In genomic region chr16:47026492-47026891, GRCh38 we compare ENCODE assay signal across 19 cellular contexts. TPM values are rescaled to one million over a fixed set of nuclear protein-coding genes. Genes with fewer than 3 reads are reported as not detected.
DNase-seq lines count a peak whose midpoint lies in the region; ATAC-seq, FAIRE-seq and TF ChIP-seq lines count a peak whose summit lies in the region.
"Had no signal": no experiment of that assay in that cellular context is flagged by ENCODE, and none has a peak within 500 bp of the region (broad histone marks: within the 10 kb centered on the region; RNA-seq: fewer than 3 reads in every experiment).

No MANE protein-coding gene starts in this region.

- H3K4me3 ChIP-seq in MM.1S (ENCODE audit: low read length) (no peak overlapping the region), K562 (no peak overlapping the region), mesendoderm (ENCODE audit: low read length) (no peak overlapping the region)
- H3K4me3 ChIP-seq: A549 had no signal

- H2AK5ac ChIP-seq in mesendoderm (ENCODE audit: low read length), result no peak overlapping the region

- no peak overlapping the region for H3K56ac ChIP-seq in mesendoderm (ENCODE audit: low read length)

- H3K27ac ChIP-seq in MM.1S (ENCODE audit: low read length) (no peak overlapping the region), K562 (ENCODE audit: extremely low read depth, low read depth, low read length) (no peak overlapping the region), mesendoderm (ENCODE audit: low read depth, low read length) (no peak overlapping the region)
- H3K27ac ChIP-seq: A549, C4-2B had no signal

- peak; percentile 46 for ATAC-seq in K562
- ATAC-seq: CD8-positive, alpha-beta T cell; HCT116 had no signal

- CTCF ChIA-PET in K562 (lab: Yijun Ruan, JAX; ENCODE audit: low intra/inter-chr PET ratio), result no interaction called here

- H3K9ac ChIP-seq in MM.1S (ENCODE audit: low read length), result no peak overlapping the region
- no peak overlapping the region for H3K9ac ChIP-seq in K562 (ENCODE audit: insufficient read depth in 1 of 2, low read depth in 2 of 2, low read length in 2 of 2)
- no peak overlapping the region for H3K9ac ChIP-seq in mesendoderm (ENCODE audit: low read length)

- no TSS peak for BruUV-seq in K562 (replicated peaks; lab: Mats Ljungman, UMichigan)

- TF ChIP-seq CTCF in MM.1S (IDR thresholded peaks at IDR 0.05; ENCODE audit: low read length) (no peak), K562 (IDR thresholded peaks at IDR 0.05 in 2 of 3, conservative IDR thresholded peaks at IDR 0.05 in 1 of 3; ENCODE audit: insufficient read depth in 2 of 3, low read depth in 1 of 3, low read length in 3 of 3) (no peak)

- FAIRE-seq in K562 (lab: Jason Lieb, UNC), result peak; percentile 70
- FAIRE-seq: A549, D721Med, GM12892 had no signal

- H3K9me3 ChIP-seq in MM.1S (replicated peaks; ENCODE audit: insufficient read depth, low read length), result no peaks in the 10 kb centered on the region
- no peaks in the 10 kb centered on the region for H3K9me3 ChIP-seq in K562 (replicated peaks; ENCODE audit: control insufficient read depth, insufficient read depth, low read depth, low read length)
- H3K9me3 ChIP-seq: A549, BE2C had no signal

- TF ChIP-seq POLR2A in K562 (conservative IDR thresholded peaks at IDR 0.05), result no peak

- no peaks in the 10 kb centered on the region for H3K9me1 ChIP-seq in K562 (ENCODE audit: control insufficient read depth, insufficient read depth, low read length)

- H2BK15ac ChIP-seq in mesendoderm (replicated peaks; ENCODE audit: low read depth), result no peak overlapping the region

- H2BK5ac ChIP-seq in mesendoderm (ENCODE audit: low read length), result no peak overlapping the region

- no peaks in the 10 kb centered on the region for H3K27me3 ChIP-seq in MM.1S (replicated peaks; ENCODE audit: insufficient read depth, low read length)
- peaks cover 12 to 32% of the 10 kb centered on the region in 2 experiments; a peak in 4 of 5 replicates for H3K27me3 ChIP-seq in K562 (ENCODE audit: control insufficient read depth in 2 of 2, insufficient read depth in 2 of 2, low read length in 2 of 2)
- no peaks in the 10 kb centered on the region for H3K27me3 ChIP-seq in mesendoderm (ENCODE audit: insufficient read depth, low read length, poor library complexity)
- H3K27me3 ChIP-seq: BE2C had no signal

- H4K5ac ChIP-seq in mesendoderm (ENCODE audit: low read length), result no peak overlapping the region

- no peak overlapping the region for H3K23ac ChIP-seq in mesendoderm (ENCODE audit: low read length)

- H3K4me1 ChIP-seq in MM.1S (ENCODE audit: low read length) (0 out of 2 replicates have a peak, but pooled peaks cover 3% of the 10 kb centered on the region), K562 (replicated peaks in 1 of 2; ENCODE audit: control insufficient read depth in 2 of 2, insufficient read depth in 2 of 2, low read length in 2 of 2) (no peaks in the 10 kb centered on the region), mesendoderm (ENCODE audit: control insufficient read depth, low read depth, low read length) (no peaks in the 10 kb centered on the region)
- H3K4me1 ChIP-seq: A549, BE2C had no signal

- DNase-seq in MM.1S (peak; percentile 55), K562 (ENCODE audit: extremely low read depth in 1 of 4, low spot score in 3 of 4) (no peak), mesendoderm (peak; percentile 14), NOMO-1 treated with DMSO at 0.1 percent for 48 hours (lab: John Stamatoyannopoulos, UW; ENCODE audit: unreplicated experiment) (no peak), NCI-H774 (lab: John Stamatoyannopoulos, UW) (no peak)
- DNase-seq in activated naive CD4-positive, alpha-beta T cell (lab: John Stamatoyannopoulos, UW), result no peak
- DNase-seq: BE2C; CD8-positive, alpha-beta T cell; COR-L47; DMS153; DMS79 treated with DMSO at 0.1 percent for 48 hours; EL; GDM1; IMR-90 had no signal

- H3K79me1 ChIP-seq in mesendoderm (ENCODE audit: low read length), result no peaks in the 10 kb centered on the region

- in situ Hi-C loops in K562 (cut with MboI), result no loop called here

- no peak overlapping the region for H3K18ac ChIP-seq in mesendoderm (ENCODE audit: low read length)

- H3K79me2 ChIP-seq in MM.1S (ENCODE audit: low read length) (no peaks in the 10 kb centered on the region), K562 (ENCODE audit: control insufficient read depth, insufficient read depth, low read length) (no peaks in the 10 kb centered on the region), mesendoderm (ENCODE audit: control insufficient read depth, insufficient read depth, low read length) (no peaks in the 10 kb centered on the region)

- H4K20me1 ChIP-seq in MM.1S (ENCODE audit: insufficient read depth, low read length) (no peaks in the 10 kb centered on the region), K562 (replicated peaks; ENCODE audit: control insufficient read depth, insufficient read depth, low read length) (no peaks in the 10 kb centered on the region)

- no peak overlapping the region for H3K4ac ChIP-seq in mesendoderm (ENCODE audit: low read depth, low read length)

- no peak overlapping the region for H4K8ac ChIP-seq in mesendoderm (ENCODE audit: low read depth, low read length)

- intact Hi-C loops in K562 (cut with micrococcal nuclease), result no loop called here

- no peak for TF ChIP-seq EP300 in K562 (IDR thresholded peaks at IDR 0.05; ENCODE audit: low read length)

- H3K36me3 ChIP-seq in MM.1S (replicated peaks; ENCODE audit: insufficient read depth, low read length) (no peaks in the 10 kb centered on the region), K562 (ENCODE audit: control insufficient read depth, insufficient read depth, low read length) (no peaks in the 10 kb centered on the region), mesendoderm (ENCODE audit: control insufficient read depth, insufficient read depth, low read length) (no peaks in the 10 kb centered on the region)
- H3K36me3 ChIP-seq: BE2C had no signal

- H3K4me2 ChIP-seq in MM.1S (ENCODE audit: low read depth, low read length) (peak overlapping the region; percentile 8; the same call in 1 of the 2 replicates), K562 (ENCODE audit: insufficient read depth, low read length) (no peak overlapping the region), mesendoderm (ENCODE audit: low read length) (no peak overlapping the region)
- H3K4me2 ChIP-seq: A549 had no signal

- no peak overlapping the region for H2AFZ ChIP-seq in MM.1S (ENCODE audit: low read length)
- no peak overlapping the region for H2AFZ ChIP-seq in K562 (ENCODE audit: low read depth, low read length)

- WGBS in K562 (ENCODE audit: insufficient coverage, low coverage, missing lambda C conversion rate), result 1% methylated on average over 7 of the region's 7 CpGs
- no CpG with 5 or more reads among the region's 7 CpGs for WGBS in mesendoderm (ENCODE audit: extremely low coverage, insufficient coverage, low lambda C conversion rate)

- no peak for TF ChIP-seq RAD21 in K562 (CRISPR knock-in tag; conservative IDR thresholded peaks at IDR 0.05 in 1 of 2, IDR thresholded peaks at IDR 0.05 in 1 of 2)

- H3F3A ChIP-seq in MM.1S (ENCODE audit: insufficient read depth, low read length), result peaks cover 6% of the 10 kb centered on the region; the same call in 1 of the 2 replicates

- H3K9me2 ChIP-seq in MM.1S (replicated peaks; ENCODE audit: insufficient read depth, low read length), result no peaks in the 10 kb centered on the region

- POLR2A ChIA-PET in K562 (lab: Yijun Ruan, JAX), result no interaction called here

- H2BK120ac ChIP-seq in mesendoderm (ENCODE audit: low read depth, low read length), result no peak overlapping the region

TF ChIP-seq in K562, 482 proteins besides CTCF, POLR2A, EP300 and RAD21 (continues in another document):
- TF ChIP-seq MBD2 (IDR thresholded peaks at IDR 0.05; ENCODE audit: borderline replicate concordance, low read depth) (no peak), PURB (CRISPR knock-in tag; IDR thresholded peaks at IDR 0.05; ENCODE audit: low read depth) (no peak), ZNF586 (CRISPR knock-in tag; conservative IDR thresholded peaks at IDR 0.05) (no peak), STAT5B (CRISPR knock-in tag; IDR thresholded peaks at IDR 0.05) (no peak), HNRNPK (IDR thresholded peaks at IDR 0.05; ENCODE audit: low read depth, low read length, poor library complexity, severe bottlenecking) (no peak), KLF1 (tag; IDR thresholded peaks at IDR 0.05) (no peak), LEF1 (IDR thresholded peaks at IDR 0.05) (no peak), NCOR1 (IDR thresholded peaks at IDR 0.05) (no peak), ZBED1 (IDR thresholded peaks at IDR 0.05) (no peak), KLF10 (CRISPR knock-in tag; IDR thresholded peaks at IDR 0.05) (no peak), MTA1 (IDR thresholded peaks at IDR 0.05; ENCODE audit: borderline replicate concordance) (no peak), DLX4 (CRISPR knock-in tag; IDR thresholded peaks at IDR 0.05) (no peak), HDAC1 (IDR thresholded peaks at IDR 0.05) (no peak), CHD1 (IDR thresholded peaks at IDR 0.05; ENCODE audit: low read length) (no peak)

RNA-seq across cellular contexts. Expression of gene DNAJA2, which starts 53.0 kb away (rescaled TPM):
- 34.0 and 48.2 TPM in 2 replicates for total RNA-seq in K562 (2011; cell fraction: chromatin; rRNA removed; ENCODE audit: low replicate concordance)
- total RNA-seq in K562 (2011; cell fraction: nucleolus; rRNA removed), result 21.2 TPM in 2 replicates
- 38.9 and 53.0 TPM in 2 replicates for total RNA-seq in K562 (2011; cell fraction: nucleoplasm; rRNA removed)
- total RNA-seq in K562 (2014; rRNA removed), result 55.4 and 55.9 TPM in 2 replicates
- total RNA-seq in K562 (2014; rRNA removed; fragmentation: Illumina TruSeq; extraction: Trizol), result 75.9 and 89.6 TPM in 2 replicates
- 72.4 and 75.0 TPM in 2 replicates for total RNA-seq in K562 (2015; rRNA removed; fragmentation: Illumina TruSeq; extraction: Trizol)
- 63.0 and 68.8 TPM in 2 replicates for total RNA-seq in K562 (2021)
- polyA plus RNA-seq in K562 (2011; rRNA removed), result 12.8 and 24.1 TPM in 2 replicates
- 3.5 and 6.3 TPM in 2 replicates for polyA plus RNA-seq in K562 (2011; cell fraction: cytosol; rRNA removed)
- polyA plus RNA-seq in K562 (2011; cell fraction: nucleus; rRNA removed), result 9.1 and 12.8 TPM in 2 replicates
- polyA plus RNA-seq in K562 (2012), result 31.8 and 47.2 TPM in 2 replicates
- 48.1 and 50.7 TPM in 2 replicates for polyA plus RNA-seq in K562 (2014; fragmentation: Illumina TruSeq; extraction: Trizol)
- polyA plus RNA-seq in K562 (2014; fragmentation: Nextera tagmentation; extraction: Ambion mirVana), result 10 to 100 TPM; 31.6 to 38.2 TPM
- polyA plus RNA-seq in K562 (2014; rRNA removed), result 29.2 and 30.4 TPM in 2 replicates
- polyA minus RNA-seq in K562 (2011; rRNA and poly(A)+ RNA removed), result 56.8 and 74.4 TPM in 2 replicates
- polyA minus RNA-seq in K562 (2011; cell fraction: cytosol; rRNA and poly(A)+ RNA removed), result 23.4 and 30.2 TPM in 2 replicates
- 12.9 and 25.8 TPM in 2 replicates for polyA minus RNA-seq in K562 (2011; cell fraction: nucleus; rRNA and poly(A)+ RNA removed)
- polyA plus RNA-seq in mesendoderm (2013, experiment 1 of 2), result 52.3 TPM
- 52.5 TPM for polyA plus RNA-seq in mesendoderm (2013, experiment 2 of 2)

Comparison
In these comparisons a context has a peak if more than half of its experiments do, and no peak if none do; other contexts are left out.
1. DNase-seq: peak in MM.1S (single experiment) and mesendoderm (single experiment); none in K562 (0 of 4), activated naive CD4-positive, alpha-beta T cell (0 of 4), NOMO-1 treated with DMSO at 0.1 percent for 48 hours (single experiment) and NCI-H774 (single experiment).